Comparison of ENCODE assay signal across 24 cellular contexts in genomic region chr2:109533823-109534222, GRCh38.
DNase-seq lines count a peak whose midpoint lies in the region; ATAC-seq and TF ChIP-seq lines count a peak whose summit lies in the region.
"Had no signal": no experiment of that assay in that cellular context is flagged by ENCODE, and none has a peak within 500 bp of the region (broad histone marks: within the 10 kb centered on the region; RNA-seq: fewer than 3 reads in every experiment).

No MANE protein-coding gene starts in this region.

- intact Hi-C loops in cardiac septum (cut with DNase I) (no loop called here), left ventricle myocardium inferior (cut with micrococcal nuclease) (no loop called here), upper lobe of right lung (cut with DNase I) (no loop called here), thyroid gland (cut with DNase I) (no loop called here)

- DNase-seq in cardiac septum (ENCODE audit: low spot score) = peak; percentile 55
- DNase-seq in left ventricle myocardium inferior = no peak
- peak; percentile 31 for DNase-seq in coronary artery (ENCODE audit: low spot score)
- DNase-seq in neural progenitor cell (ENCODE audit: low spot score) = no peak
- DNase-seq in upper lobe of right lung = no peak
- no peak for DNase-seq in thyroid gland
- no peak for DNase-seq in hippocampal formation (lab: John Stamatoyannopoulos, UW)
- DNase-seq: Calu3; CD8-positive, alpha-beta memory T cell; DMS53; GDM1; HFFc6; KG1; NCI-H1092; NCI-H1436; NCI-H187 treated with DMSO at 0.1 percent for 48 hours; NCI-H2107; NCI-H226; NCI-H510A treated with DMSO at 0.1 percent for 48 hours; NCI-H748 treated with DMSO at 0.1 percent for 48 hours; Peyer's patch had no signal

- H3K9me3 Mint-ChIP-seq in neural progenitor cell = peaks cover 15% of the 10 kb centered on the region
- H3K9me3 Mint-ChIP-seq: CD8-positive, alpha-beta memory T cell; HFFc6 had no signal

- H3K27ac Mint-ChIP-seq in neural progenitor cell = no peak overlapping the region
- H3K27ac Mint-ChIP-seq: HFFc6 had no signal

- ATAC-seq in upper lobe of right lung = peak; percentile 6
- ATAC-seq: SK-N-SH treated with all-trans-retinoic acid at 6 μM for 48 hours had no signal

- H3K27ac ChIP-seq in left ventricle myocardium inferior (replicated peaks) = no peak overlapping the region
- no peak overlapping the region for H3K27ac ChIP-seq in coronary artery
- H3K27ac ChIP-seq in neural progenitor cell = no peak overlapping the region
- H3K27ac ChIP-seq in upper lobe of right lung = no peak overlapping the region
- no peak overlapping the region for H3K27ac ChIP-seq in thyroid gland
- H3K27ac ChIP-seq: C4-2B, HL-60, Peyer's patch had no signal

- no peaks in the 10 kb centered on the region for H3K79me2 ChIP-seq in neural progenitor cell (ENCODE audit: low read depth)

- TF ChIP-seq POLR2A in thyroid gland (IDR thresholded peaks at IDR 0.05) = no peak

- H3K27me3 ChIP-seq in left ventricle myocardium inferior (ENCODE audit: low read depth) (no peaks in the 10 kb centered on the region), neural progenitor cell (no peaks in the 10 kb centered on the region), upper lobe of right lung (no peaks in the 10 kb centered on the region), thyroid gland (no peaks in the 10 kb centered on the region)
- H3K27me3 ChIP-seq: Peyer's patch had no signal

- no peak for TF ChIP-seq CTCF in left ventricle myocardium inferior (IDR thresholded peaks at IDR 0.05; ENCODE audit: borderline replicate concordance)
- TF ChIP-seq CTCF in coronary artery (IDR thresholded peaks at IDR 0.05) = no peak
- no peak for TF ChIP-seq CTCF in neural progenitor cell (IDR thresholded peaks at IDR 0.05)
- no peak for TF ChIP-seq CTCF in upper lobe of right lung (IDR thresholded peaks at IDR 0.05)
- no peak for TF ChIP-seq CTCF in thyroid gland (IDR thresholded peaks at IDR 0.05)

- peaks cover 30% of the 10 kb centered on the region for H3K4me1 ChIP-seq in left ventricle myocardium inferior
- no peaks in the 10 kb centered on the region for H3K4me1 ChIP-seq in neural progenitor cell
- H3K4me1 ChIP-seq in upper lobe of right lung = peaks cover 4% of the 10 kb centered on the region
- peaks cover 0 to 7% of the 10 kb centered on the region in 2 donors for H3K4me1 ChIP-seq in thyroid gland
- H3K4me1 ChIP-seq: Peyer's patch had no signal

- H3K36me3 ChIP-seq in left ventricle myocardium inferior = no peaks in the 10 kb centered on the region
- H3K36me3 ChIP-seq in neural progenitor cell = no peaks in the 10 kb centered on the region
- no peaks in the 10 kb centered on the region for H3K36me3 ChIP-seq in upper lobe of right lung
- no peaks in the 10 kb centered on the region for H3K36me3 ChIP-seq in thyroid gland
- H3K36me3 ChIP-seq: Peyer's patch had no signal

- no peak overlapping the region for H3K9ac ChIP-seq in neural progenitor cell

- H3F3A ChIP-seq in neural progenitor cell (ENCODE audit: low read depth) = no peaks in the 10 kb centered on the region

- no peak overlapping the region for H3K4me3 ChIP-seq in left ventricle myocardium inferior
- H3K4me3 ChIP-seq in coronary artery = no peak overlapping the region
- no peak overlapping the region for H3K4me3 ChIP-seq in neural progenitor cell
- H3K4me3 ChIP-seq in upper lobe of right lung = no peak overlapping the region
- H3K4me3 ChIP-seq in thyroid gland (replicated peaks in 1 of 3) = no peak overlapping the region
- H3K4me3 ChIP-seq: Peyer's patch had no signal

- WGBS in thyroid gland, 2 donors = 82 to 86% methylated on average over 3 to 6 of the region's 7 CpGs

- no peak overlapping the region for H3K4me2 ChIP-seq in neural progenitor cell

- H4K20me1 ChIP-seq in neural progenitor cell (ENCODE audit: low read depth) = no peaks in the 10 kb centered on the region

- no peaks in the 10 kb centered on the region for H3K36me3 Mint-ChIP-seq in neural progenitor cell
- H3K36me3 Mint-ChIP-seq: CD8-positive, alpha-beta memory T cell had no signal

- H3K4me1 Mint-ChIP-seq in neural progenitor cell = peaks cover 13% of the 10 kb centered on the region
- H3K4me1 Mint-ChIP-seq: CD8-positive, alpha-beta memory T cell had no signal

- H3K27me3 Mint-ChIP-seq in neural progenitor cell (ENCODE audit: insufficient read depth, low read depth) = peaks cover 5% of the 10 kb centered on the region

- H3K9me3 ChIP-seq in left ventricle myocardium inferior (replicated peaks) (no peaks in the 10 kb centered on the region), neural progenitor cell (ENCODE audit: low read depth) (no peaks in the 10 kb centered on the region), upper lobe of right lung (no peaks in the 10 kb centered on the region), thyroid gland (no peaks in the 10 kb centered on the region)
- H3K9me3 ChIP-seq: Peyer's patch had no signal

- peak overlapping the region; percentile 27 for H3K4me3 Mint-ChIP-seq in neural progenitor cell
- H3K4me3 Mint-ChIP-seq: CD8-positive, alpha-beta memory T cell; HFFc6 had no signal

- no peak overlapping the region for H2AFZ ChIP-seq in neural progenitor cell (replicated peaks)

Comparison
In these comparisons a context has a peak if more than half of its experiments do, and no peak if none do; other contexts are left out.
1. DNase-seq: peak in cardiac septum (single experiment) and coronary artery (single experiment); none in left ventricle myocardium inferior (single experiment), neural progenitor cell (single experiment), upper lobe of right lung (single experiment), thyroid gland (0 of 2) and hippocampal formation (0 of 2).